15 cellular contexts compared by ENCODE assay signal in the genomic region with DNA sequence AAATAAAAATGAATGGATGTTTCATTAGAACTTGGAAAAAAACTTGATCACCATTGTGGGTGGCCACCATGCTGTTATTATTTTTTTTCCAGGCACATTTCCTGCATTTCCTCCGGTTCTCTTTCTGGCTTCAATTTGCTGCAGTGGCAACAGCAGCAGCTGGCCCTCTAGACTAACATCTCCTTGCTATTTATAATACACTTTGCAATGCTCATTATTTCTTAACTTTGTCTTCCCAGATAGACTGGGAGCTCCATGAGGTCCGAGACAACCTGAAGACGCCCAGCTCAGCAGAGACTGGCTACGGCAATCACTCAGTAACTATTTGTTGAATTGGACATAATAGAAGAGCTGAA. TPM values are rescaled to one million over a fixed set of nuclear protein-coding genes. Genes with fewer than 3 reads are reported as not detected.
DNase-seq lines count a peak whose midpoint lies in the region; ATAC-seq and TF ChIP-seq lines count a peak whose summit lies in the region.
"Had no signal": no experiment of that assay in that cellular context is flagged by ENCODE, and none has a peak within 500 bp of the region (broad histone marks: within the 10 kb centered on the region; RNA-seq: fewer than 3 reads in every experiment).

No MANE protein-coding gene starts in this region.

- H4K20me1 ChIP-seq in BLaER1 treated with 17β-estradiol and CSF1 and Interleukin-3, amounts not matched to agents 10 nM and 100 nM: no peaks in the 10 kb centered on the region
- H4K20me1 ChIP-seq: BLaER1 had no signal

- no peaks in the 10 kb centered on the region for H3K9me3 Mint-ChIP-seq in activated T-cell treated with anti-CD3 and anti-CD28 coated beads, Interleukin-2, amount 50 U/mL, for 72 hours

- H3K27ac Mint-ChIP-seq in activated T-cell treated with anti-CD3 and anti-CD28 coated beads, Interleukin-2, amount 50 U/mL, for 72 hours: no peak overlapping the region
- H3K27ac Mint-ChIP-seq: activated CD4-positive, alpha-beta T cell treated with anti-CD3 and anti-CD28 coated beads, Interleukin-2, amount 10 ng/mL, durations not matched to agents 7 days and 5 days; activated T-helper 2 cell treated with anti-CD3 and anti-CD28 coated beads, Interferon-gamma antibody, Interleukin-2, Interleukin-4, amounts not matched to agents 10 μg/mL and 5 μg/mL and 100 μg/mL, durations not matched to agents 14 hours and 24 hours and 36 hours had no signal

- TF ChIP-seq EP300 in gastroesophageal sphincter (IDR thresholded peaks at IDR 0.05): no peak

- 47 to 48% methylated on average over 2 to 4 of the region's 4 CpGs for WGBS in gastroesophageal sphincter (ENCODE audit: low coverage in 1 of 2), 2 donors
- WGBS in psoas muscle, 3 donors: 33 to 66% (median 37%) methylated on average over 4 of the region's 4 CpGs

- TF ChIP-seq POLR2A in gastroesophageal sphincter (IDR thresholded peaks at IDR 0.05): no peak

- H3K36me3 Mint-ChIP-seq in activated T-cell treated with anti-CD3 and anti-CD28 coated beads, Interleukin-2, amount 50 U/mL, for 72 hours (ENCODE audit: insufficient read depth in 2 of 2): peaks cover 0 to 2% of the 10 kb centered on the region in 2 donors

- H3K27ac ChIP-seq in BLaER1 treated with 17β-estradiol and CSF1 and Interleukin-3, amounts not matched to agents 10 nM and 100 nM: no peak overlapping the region; a peak in 2 of 22 replicates
- H3K27ac ChIP-seq in SJSA1 (peak overlapping the region; percentile 22; the same call in 1 of the 2 replicates), gastroesophageal sphincter (peak overlapping the region in 2 of 4 donors; percentile 56 to 62), psoas muscle (peak overlapping the region; percentile 21)
- H3K27ac ChIP-seq: BLaER1 had no signal

- TF ChIP-seq CTCF in gastroesophageal sphincter (IDR thresholded peaks at IDR 0.05) (no peak), psoas muscle (IDR thresholded peaks at IDR 0.05) (no peak)

- H3K9ac ChIP-seq in BLaER1 treated with 17β-estradiol and CSF1 and Interleukin-3, amounts not matched to agents 10 nM and 100 nM: no peak overlapping the region
- H3K9ac ChIP-seq: BLaER1 had no signal

- peak; percentile 36 for ATAC-seq in gastroesophageal sphincter
- peak; percentile 47 to 80 (median 71) for ATAC-seq in psoas muscle
- ATAC-seq in activated T-cell treated with anti-CD3 and anti-CD28 coated beads, Interleukin-2, amount 50 U/mL, for 72 hours (replicated peaks in 1 of 2): no peak
- no peak for ATAC-seq in HG02870 (IDR thresholded peaks at IDR 0.05; ENCODE audit: unreplicated experiment)
- no peak for ATAC-seq in GM19351 (IDR thresholded peaks at IDR 0.05; ENCODE audit: unreplicated experiment)

- H3K9me3 ChIP-seq in BLaER1 treated with 17β-estradiol and CSF1 and Interleukin-3, amounts not matched to agents 10 nM and 100 nM (replicated peaks in 1 of 11): no peaks in the 10 kb centered on the region
- H3K9me3 ChIP-seq in SJSA1 (replicated peaks): no peaks in the 10 kb centered on the region
- H3K9me3 ChIP-seq in gastroesophageal sphincter: no peaks in the 10 kb centered on the region
- H3K9me3 ChIP-seq in psoas muscle: no peaks in the 10 kb centered on the region
- H3K9me3 ChIP-seq: BLaER1, body of pancreas, uterus had no signal

- peaks cover 31% of the 10 kb centered on the region for H3K4me1 Mint-ChIP-seq in activated T-cell treated with anti-CD3 and anti-CD28 coated beads, Interleukin-2, amount 50 U/mL, for 72 hours (ENCODE audit: low read depth)

- no peaks in the 10 kb centered on the region for H3K27me3 Mint-ChIP-seq in activated T-cell treated with anti-CD3 and anti-CD28 coated beads, Interleukin-2, amount 50 U/mL, for 72 hours (ENCODE audit: low read depth)
- H3K27me3 Mint-ChIP-seq: activated CD4-positive, alpha-beta T cell treated with anti-CD3 and anti-CD28 coated beads, Interleukin-2, amount 10 ng/mL, durations not matched to agents 7 days and 5 days had no signal

- no peaks in the 10 kb centered on the region for H3K27me3 ChIP-seq in BLaER1 treated with 17β-estradiol and CSF1 and Interleukin-3, amounts not matched to agents 10 nM and 100 nM
- H3K27me3 ChIP-seq in SJSA1 (replicated peaks): no peaks in the 10 kb centered on the region
- no peaks in the 10 kb centered on the region for H3K27me3 ChIP-seq in gastroesophageal sphincter
- no peaks in the 10 kb centered on the region for H3K27me3 ChIP-seq in psoas muscle (ENCODE audit: insufficient read depth in 3 of 3, low read length in 2 of 3)
- H3K27me3 ChIP-seq: BLaER1, body of pancreas, uterus had no signal

- no peak overlapping the region for H3K4me3 ChIP-seq in BLaER1 treated with 17β-estradiol and CSF1 and Interleukin-3, amounts not matched to agents 10 nM and 100 nM
- H3K4me3 ChIP-seq in SJSA1: no peak overlapping the region
- no peak overlapping the region for H3K4me3 ChIP-seq in gastroesophageal sphincter
- H3K4me3 ChIP-seq in psoas muscle: no peak overlapping the region
- H3K4me3 ChIP-seq: BLaER1, body of pancreas, uterus had no signal

- peak overlapping the region in 7 of 11 experiments; percentile 9 to 47 (median 27); a peak in 10 of 22 replicates for H3K4me2 ChIP-seq in BLaER1 treated with 17β-estradiol and CSF1 and Interleukin-3, amounts not matched to agents 10 nM and 100 nM
- H3K4me2 ChIP-seq: BLaER1 had no signal

- H3K36me3 ChIP-seq in BLaER1 treated with 17β-estradiol and CSF1 and Interleukin-3, amounts not matched to agents 10 nM and 100 nM: no peaks in the 10 kb centered on the region
- H3K36me3 ChIP-seq in SJSA1 (no peaks in the 10 kb centered on the region), gastroesophageal sphincter (no peaks in the 10 kb centered on the region), psoas muscle (ENCODE audit: insufficient read depth in 1 of 2, low read depth in 1 of 2) (no peaks in the 10 kb centered on the region)
- H3K36me3 ChIP-seq: BLaER1, uterus had no signal

- DNase-seq in SJSA1 (ENCODE audit: low read depth in 1 of 2, low spot score in 2 of 2) (no peak), psoas muscle (no peak), A172 (ENCODE audit: low spot score) (no peak)
- no peak for DNase-seq in activated T-cell treated with anti-CD3 and anti-CD28 coated beads, Interleukin-2, amount 50 U/mL, for 72 hours
- DNase-seq: activated CD4-positive, alpha-beta T cell treated with anti-CD3 and anti-CD28 coated beads, Interleukin-2, amount 10 ng/mL, durations not matched to agents 7 days and 5 days; body of pancreas; GOT3; posterior cingulate gyrus; uterus had no signal

- no peak overlapping the region for H3K4me3 Mint-ChIP-seq in activated T-cell treated with anti-CD3 and anti-CD28 coated beads, Interleukin-2, amount 50 U/mL, for 72 hours
- H3K4me3 Mint-ChIP-seq: activated CD4-positive, alpha-beta T cell treated with anti-CD3 and anti-CD28 coated beads, Interleukin-2, amount 10 ng/mL, durations not matched to agents 7 days and 5 days had no signal

- intact Hi-C loops in psoas muscle (cut with DNase I): no loop called here

- peaks cover 0 to 46% (median 28%) of the 10 kb centered on the region in 10 experiments; a peak in 15 of 20 replicates for H3K4me1 ChIP-seq in BLaER1 treated with 17β-estradiol and CSF1 and Interleukin-3, amounts not matched to agents 10 nM and 100 nM
- H3K4me1 ChIP-seq in SJSA1 (replicated peaks) (peaks cover 48% of the 10 kb centered on the region), gastroesophageal sphincter (peaks cover 0 to 17% (median 0%) of the 10 kb centered on the region in 3 donors), psoas muscle (peaks cover 23% of the 10 kb centered on the region)
- H3K4me1 ChIP-seq: BLaER1, uterus had no signal

RNA-seq across cellular contexts. Expression of a gene that starts 53.4 kb away (rescaled TPM):
- 276 and 326 TPM in 2 replicates for total RNA-seq in SJSA1 (2014; rRNA removed; shearing (Covaris generic))
- 100 to 1,000 TPM; 133 to 311 (median 214) TPM for total RNA-seq in gastroesophageal sphincter
- total RNA-seq in psoas muscle: 100 to 1,000 TPM; 294 to 473 (median 332) TPM
- 100 to 1,000 TPM; 521 to 680 (median 593) TPM for polyA plus RNA-seq in psoas muscle
- total RNA-seq in A172 (2014; rRNA removed; shearing (Covaris generic)): 348 and 477 TPM in 2 replicates
- 100 to 1,000 TPM; 217 to 230 TPM for total RNA-seq in activated T-cell treated with anti-CD3 and anti-CD28 coated beads, Interleukin-2, amount 50 U/mL, for 72 hours

Comparison
In these comparisons a context has a peak if more than half of its experiments do, and no peak if none do; other contexts are left out.
1. H3K27ac ChIP-seq: peak in SJSA1 (single experiment) and psoas muscle (single experiment); none in BLaER1 treated with 17β-estradiol and CSF1 and Interleukin-3, amounts not matched to agents 10 nM and 100 nM (0 of 11).
2. ATAC-seq: peak in gastroesophageal sphincter (single experiment) and psoas muscle (4 of 4); none in activated T-cell treated with anti-CD3 and anti-CD28 coated beads, Interleukin-2, amount 50 U/mL, for 72 hours (0 of 2), HG02870 (single experiment) and GM19351 (single experiment).